In genomic region chr17:50618941-50619340, GRCh38 we compare ENCODE assay signal across 1 cellular context.
TF ChIP-seq lines count a peak whose summit lies in the region.

No MANE protein-coding gene starts in this region.

TF ChIP-seq in H1, 55 proteins besides CTCF, POLR2A, EP300 and RAD21 (continued from another document):
- TF ChIP-seq EGR1 (IDR thresholded peaks at IDR 0.05; ENCODE audit: borderline replicate concordance, low read depth, low read length) = no peak
- no peak for TF ChIP-seq SIX5 (IDR thresholded peaks at IDR 0.05; ENCODE audit: low read depth, low read length)
- no peak for TF ChIP-seq SP2 (IDR thresholded peaks at IDR 0.05; ENCODE audit: low read length)
- no peak for TF ChIP-seq RNF2 (IDR thresholded peaks at IDR 0.05; ENCODE audit: borderline replicate concordance, low read depth, low read length, missing control alignments, poor library complexity, severe bottlenecking)
- no peak for TF ChIP-seq BCL11A (IDR thresholded peaks at IDR 0.05; ENCODE audit: low read depth in 2 of 2, low read length in 2 of 2)
- no peak for TF ChIP-seq ASH2L (IDR thresholded peaks at IDR 0.05; ENCODE audit: low read length)
- no peak for TF ChIP-seq SIN3A (conservative IDR thresholded peaks at IDR 0.05 in 1 of 2, IDR thresholded peaks at IDR 0.05 in 1 of 2; ENCODE audit: low read depth in 1 of 2, low read length in 2 of 2)
- TF ChIP-seq JUN (IDR thresholded peaks at IDR 0.05; ENCODE audit: low read depth, low read length) = no peak
